8 cellular contexts compared by ENCODE assay signal in genomic region chr1:39080884-39081265, GRCh38. TPM values are rescaled to one million over a fixed set of nuclear protein-coding genes. Genes with fewer than 3 reads are reported as not detected.
DNase-seq lines count a peak whose midpoint lies in the region; ATAC-seq, FAIRE-seq and TF ChIP-seq lines count a peak whose summit lies in the region.

No MANE protein-coding gene starts in this region.

- H3K36me3 ChIP-seq in H7 (replicated peaks; ENCODE audit: control insufficient read depth, insufficient read depth, low read length) (no peaks in the 10 kb centered on the region), astrocyte (ENCODE audit: insufficient read depth, low read length) (no peaks in the 10 kb centered on the region), spleen (no peaks in the 10 kb centered on the region)

- peak overlapping the region; percentile 67 for H2AFZ ChIP-seq in astrocyte (ENCODE audit: low read depth, low read length)

- intact Hi-C loops in spleen (cut with DNase I; ENCODE audit: low total_unique reads): no loop called here

- peaks cover 33% of the 10 kb centered on the region for H3K27me3 ChIP-seq in H7 (ENCODE audit: control insufficient read depth, insufficient read depth, low read length)
- peaks cover 18% of the 10 kb centered on the region for H3K27me3 ChIP-seq in astrocyte (ENCODE audit: insufficient read depth, low read length)
- H3K27me3 ChIP-seq in spleen (replicated peaks in 1 of 7): peaks cover 0 to 48% (median 22%) of the 10 kb centered on the region in 7 donors

- 5 to 12% (median 6%) methylated on average over 14 to 28 of the region's 30 CpGs for WGBS in spleen, 5 donors

- DNase-seq in H7: peak; percentile 96
- no peak for DNase-seq in astrocyte (ENCODE audit: low read depth)
- peak; percentile 59 for DNase-seq in spleen
- no peak for DNase-seq in NCI-H2227 treated with DMSO at 0.1 percent for 48 hours (lab: John Stamatoyannopoulos, UW)
- DNase-seq in NK-92 (lab: John Stamatoyannopoulos, UW; ENCODE audit: unreplicated experiment): no peak

- peak overlapping the region; percentile 66 for H3K4me3 Mint-ChIP-seq in astrocyte (ENCODE audit: unreplicated experiment)

- no peak overlapping the region for H3K27ac Mint-ChIP-seq in astrocyte (ENCODE audit: unreplicated experiment)

- no peaks in the 10 kb centered on the region for H4K20me1 ChIP-seq in astrocyte (ENCODE audit: insufficient read depth, low read length)

- TF ChIP-seq CTCF in astrocyte (IDR thresholded peaks at IDR 0.05; ENCODE audit: insufficient read depth, low read depth, low read length) (no peak), spleen (IDR thresholded peaks at IDR 0.05 in 8 of 11, conservative IDR thresholded peaks at IDR 0.05 in 3 of 11) (no peak)

- H3K79me2 ChIP-seq in astrocyte (ENCODE audit: insufficient read depth, low read length): no peaks in the 10 kb centered on the region

- peaks cover 5% of the 10 kb centered on the region for H3K4me1 Mint-ChIP-seq in astrocyte (ENCODE audit: low read depth, unreplicated experiment)

- FAIRE-seq in astrocyte (lab: Jason Lieb, UNC): no peak

- peaks cover 42% of the 10 kb centered on the region for H3K27me3 Mint-ChIP-seq in astrocyte (ENCODE audit: low read depth, unreplicated experiment)

- no peak for TF ChIP-seq POLR2A in spleen (IDR thresholded peaks at IDR 0.05)

- ATAC-seq in GM21529 (IDR thresholded peaks at IDR 0.05; ENCODE audit: unreplicated experiment) (no peak), GM19324 (IDR thresholded peaks at IDR 0.05; ENCODE audit: low FRiP score, unreplicated experiment) (no peak)

- peak overlapping the region; percentile 85 for H3K4me2 ChIP-seq in astrocyte (ENCODE audit: low read length)

- no peaks in the 10 kb centered on the region for H3K36me3 Mint-ChIP-seq in astrocyte (ENCODE audit: low read depth, unreplicated experiment)

- peak overlapping the region; percentile 58 for H3K4me3 ChIP-seq in H7 (ENCODE audit: insufficient read depth, low read depth, low read length)
- no peak overlapping the region for H3K4me3 ChIP-seq in astrocyte (ENCODE audit: insufficient read depth, low read depth, low read length)
- H3K4me3 ChIP-seq in iPS-18c (ENCODE audit: insufficient read depth, low read depth, low read length): peak overlapping the region; percentile 49
- H3K4me3 ChIP-seq in spleen: peak overlapping the region in 7 of 8 donors; percentile 25 to 74 (median 49)

- peaks cover 8% of the 10 kb centered on the region for H3K4me1 ChIP-seq in astrocyte (ENCODE audit: insufficient read depth, low read length)
- peaks cover 6 to 34% (median 22%) of the 10 kb centered on the region in 6 donors for H3K4me1 ChIP-seq in spleen

- H3K27ac ChIP-seq in astrocyte (ENCODE audit: low read depth, low read length) (no peak overlapping the region), spleen (no peak overlapping the region)

- no peak overlapping the region for H3K9ac ChIP-seq in astrocyte (ENCODE audit: low read length)

- no peaks in the 10 kb centered on the region for H3K9me3 Mint-ChIP-seq in astrocyte (ENCODE audit: unreplicated experiment)

- no peaks in the 10 kb centered on the region for H3K9me3 ChIP-seq in astrocyte (ENCODE audit: insufficient read depth, low read depth, low read length)
- no peaks in the 10 kb centered on the region for H3K9me3 ChIP-seq in iPS-18c (ENCODE audit: control insufficient read depth, insufficient read depth, low read length)
- H3K9me3 ChIP-seq in spleen: no peaks in the 10 kb centered on the region

RNA-seq across cellular contexts. Expression of gene NDUFS5, which starts 54.7 kb away (rescaled TPM):
- 677 and 731 TPM in 2 replicates for total RNA-seq in H7 (2014; rRNA removed; shearing (Covaris generic))
- 313 and 360 TPM in 2 replicates for total RNA-seq in astrocyte
- total RNA-seq in spleen: 100 to 1,000 TPM in 5 of 7 donors, 10 to 100 TPM in 2; 89.7 to 296 (median 120) TPM
- 100 to 1,000 TPM; 292 to 338 (median 297) TPM for polyA plus RNA-seq in spleen

Comparison
In these comparisons a context has a peak if more than half of its experiments do, and no peak if none do; other contexts are left out.
1. DNase-seq: peak in H7 (single experiment) and spleen (single experiment); none in astrocyte (single experiment), NCI-H2227 treated with DMSO at 0.1 percent for 48 hours (single experiment) and NK-92 (single experiment).